ENCODE assay signal across 26 cellular contexts in the genomic region with DNA sequence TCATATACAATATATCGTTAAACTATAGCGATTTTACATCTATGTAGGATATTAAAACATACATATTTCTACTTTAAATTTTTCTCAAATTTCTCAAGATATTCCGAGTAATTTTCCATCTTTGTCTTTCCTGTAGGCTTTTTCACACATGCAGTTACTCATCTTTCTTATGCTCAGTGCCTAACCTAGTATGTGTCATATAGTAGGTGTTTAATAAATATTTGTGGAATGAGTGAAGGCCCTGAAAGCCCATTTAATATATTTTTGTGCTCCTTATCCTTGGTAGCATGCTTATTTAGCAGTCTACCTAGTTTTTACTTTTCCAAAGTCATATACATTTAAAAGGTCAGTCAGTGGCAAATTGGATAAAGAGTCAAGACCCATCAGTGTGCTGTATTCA.
"Had no signal": no experiment of that assay in that cellular context is flagged by ENCODE, and none has a peak within 500 bp of the region (broad histone marks: within the 10 kb centered on the region; RNA-seq: fewer than 3 reads in every experiment).

No MANE protein-coding gene starts in this region.

- DNase-seq: dorsolateral prefrontal cortex; effector CD4-positive, alpha-beta T cell; foreskin melanocyte; glutamatergic neuron; heart right ventricle; hippocampal formation; islet precursor cell; kidney glomerular epithelial cell; left ventricle myocardium superior; lower lobe of right lung; natural killer cell; occipital lobe; ovary; posterior cingulate gyrus; psoas muscle; right cardiac atrium; sigmoid colon; stimulated activated CD4-positive, alpha-beta T cell treated with anti-CD3 and anti-CD28 coated beads, Interleukin-2, amount 100 ng/mL, for 24 hours; stimulated activated CD4-positive, alpha-beta T cell treated with anti-CD3 and anti-CD28 coated beads, Interleukin-4, amount 100 ng/mL, for 24 hours; stimulated activated naive CD4-positive, alpha-beta T cell treated with Interleukin-2 at 50 U/mL for 16 hours; stomach; thyroid gland; trophoblast cell had no signal

- H3K27me3 ChIP-seq: esophagus muscularis mucosa, heart right ventricle, ovary, sigmoid colon, stomach, thyroid gland had no signal

- H3K4me3 ChIP-seq: dorsolateral prefrontal cortex, esophagus muscularis mucosa, heart right ventricle, lower lobe of right lung, ovary, psoas muscle, sigmoid colon, stomach, thyroid gland had no signal

- H3K36me3 ChIP-seq: esophagus muscularis mucosa, heart right ventricle, ovary, sigmoid colon, thyroid gland had no signal

- FAIRE-seq: colon had no signal

- ATAC-seq: heart right ventricle; left ventricle myocardium superior; lower lobe of right lung; natural killer cell; psoas muscle; right cardiac atrium; stimulated activated effector memory CD8-positive, alpha-beta T cell treated with anti-CD3 and anti-CD28 coated beads, Interleukin-12 subunit alpha, Interleukin-12 subunit beta, amount 100 ng/mL, for 72 hours had no signal
